Comparison of ENCODE assay signal across 22 cellular contexts in genomic region chr4:169032883-169033645, GRCh38.
"Had no signal": no experiment of that assay in that cellular context is flagged by ENCODE, and none has a peak within 500 bp of the region (broad histone marks: within the 10 kb centered on the region; RNA-seq: fewer than 3 reads in every experiment).

No MANE protein-coding gene starts in this region.

- H3K36me3 ChIP-seq: esophagus squamous epithelium, gastroesophageal sphincter, left ventricle myocardium inferior, lower lobe of right lung, right lobe of liver, tibial artery had no signal

- H3K9me3 Mint-ChIP-seq: dendritic cell treated with granulocyte-macrophage colony-stimulating factor and Interleukin-4, amounts not matched to agents 40 ng/mL and 50 ng/mL, for 4 days; effector memory CD8-positive, alpha-beta T cell; naive B cell; stimulated activated memory B cell treated with anti-CD40 and anti-IgM and Interleukin-4, amounts not matched to agents 10 μg/mL and 1 μg/mL and 100 μg/mL, for 72 hours; stimulated activated naive CD8-positive, alpha-beta T cell treated with anti-CD3 and anti-CD28 coated beads, Interleukin-15, Interleukin-2, amounts not matched to agents 100 ng/mL and 50 ng/mL, for 24 hours had no signal

- ATAC-seq: effector memory CD8-positive, alpha-beta T cell; gastroesophageal sphincter; lower lobe of right lung; psoas muscle; stimulated activated memory B cell treated with anti-CD40 and anti-IgM and Interleukin-4, amounts not matched to agents 10 μg/mL and 1 μg/mL and 100 μg/mL, for 72 hours had no signal

- H3K4me3 ChIP-seq: esophagus squamous epithelium, gastroesophageal sphincter, left ventricle myocardium inferior, lower lobe of right lung, psoas muscle, right lobe of liver, tibial artery had no signal

- DNase-seq: effector memory CD8-positive, alpha-beta T cell; esophagus squamous epithelium; foreskin fibroblast; glutamatergic neuron; islet precursor cell; left ventricle myocardium inferior; lower lobe of right lung; mesenchymal stem cell; midbrain; naive B cell; psoas muscle; retina; stimulated activated CD4-positive, alpha-beta T cell treated with anti-CD3 and anti-CD28 coated beads, Interleukin-1b, Interleukin-23, amount 100 ng/mL, for 48 hours; stimulated activated CD4-positive, alpha-beta T cell treated with anti-CD3 and anti-CD28 coated beads, Interleukin-4, amount 100 ng/mL, for 24 hours; tibial artery had no signal

- H3K4me3 Mint-ChIP-seq: dendritic cell treated with granulocyte-macrophage colony-stimulating factor and Interleukin-4, amounts not matched to agents 40 ng/mL and 50 ng/mL, for 4 days; effector memory CD8-positive, alpha-beta T cell; naive B cell; nephron; stimulated activated memory B cell treated with anti-CD40 and anti-IgM and Interleukin-4, amounts not matched to agents 10 μg/mL and 1 μg/mL and 100 μg/mL, for 72 hours; stimulated activated naive CD8-positive, alpha-beta T cell treated with anti-CD3 and anti-CD28 coated beads, Interleukin-15, Interleukin-2, amounts not matched to agents 100 ng/mL and 50 ng/mL, for 24 hours had no signal

- H3K4me1 Mint-ChIP-seq: naive B cell; stimulated activated memory B cell treated with anti-CD40 and anti-IgM and Interleukin-4, amounts not matched to agents 10 μg/mL and 1 μg/mL and 100 μg/mL, for 72 hours had no signal

- H3K27me3 Mint-ChIP-seq: stimulated activated memory B cell treated with anti-CD40 and anti-IgM and Interleukin-4, amounts not matched to agents 10 μg/mL and 1 μg/mL and 100 μg/mL, for 72 hours had no signal

- H3K27me3 ChIP-seq: esophagus squamous epithelium, gastroesophageal sphincter, right lobe of liver, tibial artery had no signal

- H3K27ac Mint-ChIP-seq: dendritic cell treated with granulocyte-macrophage colony-stimulating factor and Interleukin-4, amounts not matched to agents 40 ng/mL and 50 ng/mL, for 4 days; naive B cell; stimulated activated memory B cell treated with anti-CD40 and anti-IgM and Interleukin-4, amounts not matched to agents 10 μg/mL and 1 μg/mL and 100 μg/mL, for 72 hours; stimulated activated naive CD8-positive, alpha-beta T cell treated with anti-CD3 and anti-CD28 coated beads, Interleukin-15, Interleukin-2, amounts not matched to agents 100 ng/mL and 50 ng/mL, for 24 hours had no signal

- FAIRE-seq: colon had no signal

- H3K4me1 ChIP-seq: gastroesophageal sphincter, left ventricle myocardium inferior, lower lobe of right lung, psoas muscle, right lobe of liver, tibial artery had no signal

- H3K36me3 Mint-ChIP-seq: naive B cell; stimulated activated memory B cell treated with anti-CD40 and anti-IgM and Interleukin-4, amounts not matched to agents 10 μg/mL and 1 μg/mL and 100 μg/mL, for 72 hours had no signal

- H3K27ac ChIP-seq: esophagus squamous epithelium, gastroesophageal sphincter, left ventricle myocardium inferior, lower lobe of right lung, psoas muscle, right lobe of liver, tibial artery had no signal

- H3K9me3 ChIP-seq: esophagus squamous epithelium, gastroesophageal sphincter, left ventricle myocardium inferior, lower lobe of right lung, psoas muscle, right lobe of liver, tibial artery had no signal
